9 cellular contexts compared by ENCODE assay signal in genomic region chr16:2520784-2521577, GRCh38. TPM values are rescaled to one million over a fixed set of nuclear protein-coding genes. Genes with fewer than 3 reads are reported as not detected.
DNase-seq lines count a peak whose midpoint lies in the region; ATAC-seq and TF ChIP-seq lines count a peak whose summit lies in the region.
"Had no signal": no experiment of that assay in that cellular context is flagged by ENCODE, and none has a peak within 500 bp of the region (broad histone marks: within the 10 kb centered on the region; RNA-seq: fewer than 3 reads in every experiment).

No MANE protein-coding gene starts in this region.

- H3K27ac ChIP-seq in HUES64 (ENCODE audit: low read depth, low read length) (no peak overlapping the region), esophagus (ENCODE audit: low read depth in 2 of 2, low read length in 1 of 2) (peak overlapping the region; percentile 80 to 88)

- no peaks in the 10 kb centered on the region for H3K27me3 Mint-ChIP-seq in activated CD4-positive, alpha-beta memory T cell treated with anti-CD3 and anti-CD28 coated beads for 36 hours
- peaks cover 8% of the 10 kb centered on the region for H3K27me3 Mint-ChIP-seq in nephron (ENCODE audit: low read depth)

- peak overlapping the region; percentile 70 for H3K4me3 ChIP-seq in HUES64 (ENCODE audit: low read length)
- peak overlapping the region; percentile 46 to 60 for H3K4me3 ChIP-seq in esophagus (ENCODE audit: low read depth in 1 of 2, low read length in 2 of 2)

- 22% methylated on average over 42 of the region's 42 CpGs for WGBS in HUES64
- WGBS in esophagus, 2 donors: 19 to 21% methylated on average over 42 of the region's 42 CpGs

- peaks cover 2% of the 10 kb centered on the region; the same call in 1 of the 2 replicates for H3K36me3 ChIP-seq in ES-I3 (ENCODE audit: insufficient read depth, low read length)
- H3K36me3 ChIP-seq in HUES64 (ENCODE audit: insufficient read depth, low read length): peaks cover 30% of the 10 kb centered on the region
- H3K36me3 ChIP-seq in esophagus (ENCODE audit: control insufficient read depth in 2 of 2, insufficient read depth in 2 of 2, low read length in 1 of 2): peaks cover 7 to 23% of the 10 kb centered on the region in 2 donors

- H3K4me1 Mint-ChIP-seq in activated CD4-positive, alpha-beta memory T cell treated with anti-CD3 and anti-CD28 coated beads for 36 hours (ENCODE audit: low read depth): peaks cover 40% of the 10 kb centered on the region
- peaks cover 25% of the 10 kb centered on the region for H3K4me1 Mint-ChIP-seq in nephron

- H3K9me3 ChIP-seq in ES-I3 (ENCODE audit: control insufficient read depth, insufficient read depth, low read length) (no peaks in the 10 kb centered on the region), HUES64 (ENCODE audit: insufficient read depth, low read depth, low read length) (no peaks in the 10 kb centered on the region), esophagus (ENCODE audit: control insufficient read depth in 2 of 2, insufficient read depth in 1 of 2, low read depth in 1 of 2, low read length in 1 of 2) (no peaks in the 10 kb centered on the region)

- H3K9me3 Mint-ChIP-seq in activated CD4-positive, alpha-beta memory T cell treated with anti-CD3 and anti-CD28 coated beads for 36 hours: no peaks in the 10 kb centered on the region
- H3K9me3 Mint-ChIP-seq in nephron: no peaks in the 10 kb centered on the region

- H3K4me1 ChIP-seq in ES-I3 (ENCODE audit: insufficient read depth, low read length) (0 out of 2 replicates have a peak, but pooled peaks cover 3% of the 10 kb centered on the region), HUES64 (ENCODE audit: insufficient read depth, low read length) (peaks cover 4% of the 10 kb centered on the region; the same call in 1 of the 2 replicates), esophagus (ENCODE audit: control insufficient read depth in 2 of 2, insufficient read depth in 2 of 2, low read length in 1 of 2) (peaks cover 14 to 39% of the 10 kb centered on the region in 2 donors)

- TF ChIP-seq CTCF in nephron (IDR thresholded peaks at IDR 0.05; ENCODE audit: unreplicated experiment in 3 of 3): no peak

- ATAC-seq in GM21515 (IDR thresholded peaks at IDR 0.05; ENCODE audit: unreplicated experiment) (no peak), GM21825 (IDR thresholded peaks at IDR 0.05; ENCODE audit: unreplicated experiment) (no peak)

- H3K36me3 Mint-ChIP-seq in activated CD4-positive, alpha-beta memory T cell treated with anti-CD3 and anti-CD28 coated beads for 36 hours: peaks cover 14% of the 10 kb centered on the region
- H3K36me3 Mint-ChIP-seq in nephron (ENCODE audit: low read depth): peaks cover 21% of the 10 kb centered on the region

- DNase-seq in activated CD4-positive, alpha-beta memory T cell treated with anti-CD3 and anti-CD28 coated beads for 36 hours: peak; percentile 67
- no peak for DNase-seq in NCI-H345 treated with DMSO at 0.1 percent for 48 hours (lab: John Stamatoyannopoulos, UW; ENCODE audit: unreplicated experiment)

- peak overlapping the region; percentile 86 for H3K27ac Mint-ChIP-seq in activated CD4-positive, alpha-beta memory T cell treated with anti-CD3 and anti-CD28 coated beads for 36 hours
- H3K27ac Mint-ChIP-seq in nephron: peak overlapping the region in 2 of 3 experiments; percentile 76 to 85

- H3K4me3 Mint-ChIP-seq in activated CD4-positive, alpha-beta memory T cell treated with anti-CD3 and anti-CD28 coated beads for 36 hours: peak overlapping the region; percentile 83
- peak overlapping the region; percentile 87 to 91 (median 90) for H3K4me3 Mint-ChIP-seq in nephron

- intact Hi-C loops in activated CD4-positive, alpha-beta memory T cell treated with anti-CD3 and anti-CD28 coated beads for 36 hours (cut with micrococcal nuclease): no loop called here

- no peaks in the 10 kb centered on the region for H3K27me3 ChIP-seq in HUES64 (ENCODE audit: insufficient read depth, low read length)
- no peaks in the 10 kb centered on the region for H3K27me3 ChIP-seq in esophagus (ENCODE audit: control insufficient read depth in 1 of 2, insufficient read depth in 2 of 2, low read length in 2 of 2)

- H3K9ac ChIP-seq in ES-I3 (ENCODE audit: low read depth, low read length): peak overlapping the region; percentile 68
- H3K9ac ChIP-seq in HUES64 (ENCODE audit: low read depth, low read length): peak overlapping the region; percentile 88

- CTCF ChIA-PET in activated CD4-positive, alpha-beta memory T cell treated with anti-CD3 and anti-CD28 coated beads for 36 hours (lab: Charles Lee): interaction anchor here (0.9 to 1.0 kb wide), 2 partner anchors 12 to 91 kb away, joined by 3 to 4 read pairs; partner anchors contain the start of gene CCNF

- POLR2A ChIA-PET in activated CD4-positive, alpha-beta memory T cell treated with anti-CD3 and anti-CD28 coated beads for 36 hours (lab: Charles Lee): interaction anchor here (0.5 to 3.6 kb wide), 5 partner anchors 11 to 253 kb away, joined by 3 to 43 read pairs (median 3); partner anchors contain the start of genes CEMP1 and RNPS1

RNA-seq across cellular contexts. Expression of gene AMDHD2, which starts 0.8 kb away (rescaled TPM):
- 30.3 TPM for polyA plus RNA-seq in HUES64 (2013, experiment 1 of 2)
- 19.7 TPM for polyA plus RNA-seq in HUES64 (2013, experiment 2 of 2)
- total RNA-seq in activated CD4-positive, alpha-beta memory T cell treated with anti-CD3 and anti-CD28 coated beads for 36 hours: 10 to 100 TPM; 28.3 to 30.5 TPM
- polyA plus RNA-seq in esophagus: 10 to 100 TPM; 18.8 to 24.1 TPM

RNA-seq across cellular contexts. Expression of gene ATP6V0C, which starts 7.2 kb away (rescaled TPM):
- 201 TPM for polyA plus RNA-seq in HUES64 (2013, experiment 1 of 2)
- polyA plus RNA-seq in HUES64 (2013, experiment 2 of 2): 219 TPM
- 100 to 1,000 TPM; 111 to 115 TPM for total RNA-seq in activated CD4-positive, alpha-beta memory T cell treated with anti-CD3 and anti-CD28 coated beads for 36 hours
- 100 to 1,000 TPM; 196 to 214 TPM for polyA plus RNA-seq in esophagus

RNA-seq across cellular contexts. Expression of gene CEMP1, which starts 10.2 kb away (rescaled TPM):
- polyA plus RNA-seq in HUES64 (2013, experiment 1 of 2): not detected
- not detected for polyA plus RNA-seq in HUES64 (2013, experiment 2 of 2)
- total RNA-seq in activated CD4-positive, alpha-beta memory T cell treated with anti-CD3 and anti-CD28 coated beads for 36 hours: not detected
- under 1 TPM; 0.18 to 0.55 TPM for polyA plus RNA-seq in esophagus
- total RNA-seq: M059J had no signal

RNA-seq across cellular contexts. Expression of gene PDPK1, which starts 16.8 kb away (rescaled TPM):
- 13.8 TPM for polyA plus RNA-seq in HUES64 (2013, experiment 1 of 2)
- 12.0 TPM for polyA plus RNA-seq in HUES64 (2013, experiment 2 of 2)
- total RNA-seq in activated CD4-positive, alpha-beta memory T cell treated with anti-CD3 and anti-CD28 coated beads for 36 hours: 10 to 100 TPM; 42.5 to 42.9 TPM
- polyA plus RNA-seq in esophagus: 10 to 100 TPM; 11.8 to 12.8 TPM

RNA-seq across cellular contexts. Expression of gene TBC1D24, which starts 46.1 kb away (rescaled TPM):
- polyA plus RNA-seq in HUES64 (2013, experiment 1 of 2): 4.2 TPM
- polyA plus RNA-seq in HUES64 (2013, experiment 2 of 2): 7.0 TPM
- 10 to 100 TPM; 12.2 to 12.4 TPM for total RNA-seq in activated CD4-positive, alpha-beta memory T cell treated with anti-CD3 and anti-CD28 coated beads for 36 hours
- 1 to 10 TPM; 1.3 to 2.8 TPM for polyA plus RNA-seq in esophagus
